ENCODE assay signal across 13 cellular contexts in the genomic region with DNA sequence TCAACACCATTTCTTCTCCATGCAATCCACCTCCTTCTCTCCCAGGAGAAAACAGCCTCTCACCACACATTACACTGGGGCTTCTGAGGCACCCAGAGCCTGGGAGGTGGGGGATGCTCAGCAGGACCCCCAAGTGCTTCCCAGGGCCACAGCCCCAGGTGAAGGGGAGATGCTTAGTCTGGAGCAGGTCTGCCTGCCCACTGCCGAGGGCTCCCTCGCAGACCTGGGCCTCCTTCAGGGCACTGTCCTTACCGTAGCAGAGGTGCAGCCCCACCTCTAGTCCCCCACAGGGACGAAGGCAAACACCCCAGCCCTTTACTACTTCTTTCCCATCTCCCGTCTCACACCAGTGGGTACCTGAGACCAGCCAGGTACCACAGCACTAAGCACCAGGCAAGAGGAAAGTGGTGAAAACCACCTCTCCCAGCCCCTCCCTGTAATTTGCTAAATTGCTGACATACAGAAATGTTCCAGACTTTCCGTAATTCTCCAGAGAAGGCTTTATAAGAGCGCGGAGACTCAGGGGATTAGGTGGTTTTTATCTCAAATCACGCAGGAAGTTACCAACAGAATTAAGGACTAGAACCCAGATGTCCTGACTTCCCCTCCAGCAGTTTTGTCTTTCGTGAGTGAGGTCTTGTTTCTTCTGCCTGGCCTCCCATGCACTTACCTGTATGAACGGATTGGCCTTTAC. TPM values are rescaled to one million over a fixed set of nuclear protein-coding genes. Genes with fewer than 3 reads are reported as not detected.
DNase-seq lines count a peak whose midpoint lies in the region; ATAC-seq and TF ChIP-seq lines count a peak whose summit lies in the region.
"Had no signal": no experiment of that assay in that cellular context is flagged by ENCODE, and none has a peak within 500 bp of the region (broad histone marks: within the 10 kb centered on the region; RNA-seq: fewer than 3 reads in every experiment).

No MANE protein-coding gene starts in this region.

- H3K27me3 Mint-ChIP-seq in GM23338 (ENCODE audit: insufficient read depth, low read depth, poor library complexity) (peaks cover 20% of the 10 kb centered on the region), T-helper 17 cell (peaks cover 10% of the 10 kb centered on the region), immature natural killer cell (ENCODE audit: low read depth in 3 of 3) (peaks cover 4 to 50% (median 26%) of the 10 kb centered on the region in 3 donors)
- H3K27me3 Mint-ChIP-seq: CD4-positive, alpha-beta T cell had no signal

- no peak overlapping the region for H3K27ac ChIP-seq in GM23338 (ENCODE audit: low read depth)
- H3K27ac ChIP-seq in thyroid gland = no peak overlapping the region

- no peak for ATAC-seq in GM23338
- no peak for ATAC-seq in T-helper 17 cell
- ATAC-seq in stimulated activated effector memory CD8-positive, alpha-beta T cell treated with anti-CD3 and anti-CD28 coated beads, Interleukin-12 subunit alpha, Interleukin-12 subunit beta, amount 100 ng/mL, for 72 hours = no peak

- no peaks in the 10 kb centered on the region for H3K9me2 ChIP-seq in GM23338 (ENCODE audit: insufficient read depth)

- H3K36me3 ChIP-seq in GM23338 (ENCODE audit: insufficient read depth) (no peaks in the 10 kb centered on the region), thyroid gland (no peaks in the 10 kb centered on the region)
- H3K36me3 ChIP-seq: pancreas had no signal

- no peak for TF ChIP-seq POLR2A in thyroid gland (IDR thresholded peaks at IDR 0.05)

- peaks cover 10% of the 10 kb centered on the region; the same call in 1 of the 2 replicates for H3F3A ChIP-seq in GM23338 (replicated peaks; ENCODE audit: low read depth)

- peaks cover 70% of the 10 kb centered on the region for H3K4me1 Mint-ChIP-seq in GM23338
- peaks cover 69% of the 10 kb centered on the region for H3K4me1 Mint-ChIP-seq in T-helper 17 cell
- peaks cover 65 to 67% of the 10 kb centered on the region in 2 donors for H3K4me1 Mint-ChIP-seq in immature natural killer cell
- peaks cover 77% of the 10 kb centered on the region for H3K4me1 Mint-ChIP-seq in stimulated activated effector memory CD8-positive, alpha-beta T cell treated with anti-CD3 and anti-CD28 coated beads, Interleukin-12 subunit alpha, Interleukin-12 subunit beta, amount 100 ng/mL, for 72 hours

- H3K27ac Mint-ChIP-seq in GM23338 = no peak overlapping the region
- peak overlapping the region; percentile 99 for H3K27ac Mint-ChIP-seq in T-helper 17 cell
- H3K27ac Mint-ChIP-seq in immature natural killer cell = peak overlapping the region in 2 of 6 donors; percentile 40 to 49
- H3K27ac Mint-ChIP-seq in stimulated activated effector memory CD8-positive, alpha-beta T cell treated with anti-CD3 and anti-CD28 coated beads, Interleukin-12 subunit alpha, Interleukin-12 subunit beta, amount 100 ng/mL, for 72 hours = peak overlapping the region; percentile 72
- H3K27ac Mint-ChIP-seq: CD4-positive, alpha-beta T cell had no signal

- DNase-seq in GM23338 (ENCODE audit: low spot score) (no peak), T-helper 17 cell (no peak), immature natural killer cell (no peak), thyroid gland (no peak), GM13976 (ENCODE audit: low spot score) (no peak), occipital lobe (lab: John Stamatoyannopoulos, UW) (no peak)
- DNase-seq in stimulated activated effector memory CD8-positive, alpha-beta T cell treated with anti-CD3 and anti-CD28 coated beads, Interleukin-12 subunit alpha, Interleukin-12 subunit beta, amount 100 ng/mL, for 72 hours (ENCODE audit: low spot score in 2 of 2) = no peak
- DNase-seq in activated T-cell treated with anti-CD3 and anti-CD28 coated beads, Interleukin-2, amount 50 U/mL, for 48 hours = no peak
- DNase-seq: activated gamma-delta T cell; CD4-positive, alpha-beta T cell; NCI-H2081 treated with DMSO at 0.1 percent for 48 hours had no signal

- H3K36me3 Mint-ChIP-seq in GM23338 (ENCODE audit: low read depth) = no peaks in the 10 kb centered on the region; the same call in 2 of the 3 replicates
- H3K36me3 Mint-ChIP-seq in T-helper 17 cell (ENCODE audit: low read depth) = no peaks in the 10 kb centered on the region
- H3K36me3 Mint-ChIP-seq in immature natural killer cell = no peaks in the 10 kb centered on the region
- no peaks in the 10 kb centered on the region for H3K36me3 Mint-ChIP-seq in stimulated activated effector memory CD8-positive, alpha-beta T cell treated with anti-CD3 and anti-CD28 coated beads, Interleukin-12 subunit alpha, Interleukin-12 subunit beta, amount 100 ng/mL, for 72 hours

- H3K9me3 Mint-ChIP-seq in GM23338 (no peaks in the 10 kb centered on the region), immature natural killer cell (no peaks in the 10 kb centered on the region)
- no peaks in the 10 kb centered on the region for H3K9me3 Mint-ChIP-seq in stimulated activated effector memory CD8-positive, alpha-beta T cell treated with anti-CD3 and anti-CD28 coated beads, Interleukin-12 subunit alpha, Interleukin-12 subunit beta, amount 100 ng/mL, for 72 hours
- H3K9me3 Mint-ChIP-seq: CD4-positive, alpha-beta T cell had no signal

- intact Hi-C loops in thyroid gland (cut with DNase I) = no loop called here

- H3K27me3 ChIP-seq in GM23338 (ENCODE audit: insufficient read depth) (no peaks in the 10 kb centered on the region), thyroid gland (no peaks in the 10 kb centered on the region)
- H3K27me3 ChIP-seq: body of pancreas, pancreas had no signal

- no peaks in the 10 kb centered on the region for H3K79me2 ChIP-seq in GM23338 (replicated peaks; ENCODE audit: insufficient read depth)

- no peak overlapping the region for H3K4me3 ChIP-seq in GM23338
- H3K4me3 ChIP-seq in thyroid gland (replicated peaks in 1 of 3) = no peak overlapping the region
- H3K4me3 ChIP-seq: body of pancreas, pancreas had no signal

- H3K4me3 Mint-ChIP-seq in GM23338 (no peak overlapping the region), T-helper 17 cell (peak overlapping the region; percentile 52), immature natural killer cell (peak overlapping the region in 3 of 5 donors; percentile 15 to 31 (median 21))
- peak overlapping the region; percentile 51 for H3K4me3 Mint-ChIP-seq in stimulated activated effector memory CD8-positive, alpha-beta T cell treated with anti-CD3 and anti-CD28 coated beads, Interleukin-12 subunit alpha, Interleukin-12 subunit beta, amount 100 ng/mL, for 72 hours
- H3K4me3 Mint-ChIP-seq: CD4-positive, alpha-beta T cell had no signal

- no peak overlapping the region for H2AFZ ChIP-seq in GM23338

- in situ Hi-C loops in GM13976 (cut with MboI; ENCODE audit: low sequenced_read_pairs, unreplicated experiment) = no loop called here

- H3K4me1 ChIP-seq in GM23338 (ENCODE audit: insufficient read depth) (peaks cover 34% of the 10 kb centered on the region), thyroid gland (peaks cover 28 to 41% of the 10 kb centered on the region in 2 donors)

- 91 to 92% methylated on average over 11 of the region's 11 CpGs for WGBS in thyroid gland, 2 donors

- H3K9me3 ChIP-seq in T-helper 17 cell (ENCODE audit: control insufficient read depth, low read length, poor library complexity, severe bottlenecking) = no peaks in the 10 kb centered on the region
- no peaks in the 10 kb centered on the region for H3K9me3 ChIP-seq in thyroid gland
- H3K9me3 ChIP-seq: body of pancreas, pancreas had no signal

- TF ChIP-seq CTCF in GM23338 (conservative IDR thresholded peaks at IDR 0.05; ENCODE audit: low read depth in 2 of 2) = no peak
- TF ChIP-seq CTCF in thyroid gland (IDR thresholded peaks at IDR 0.05) = no peak
- TF ChIP-seq CTCF in GM13976 (IDR thresholded peaks at IDR 0.05; ENCODE audit: borderline replicate concordance, control extremely low read depth, extremely low read depth, insufficient read depth, missing control alignments) = no peak

- peak overlapping the region; percentile 78; the same call in 1 of the 2 replicates for H3K4me2 ChIP-seq in GM23338

- H4K20me1 ChIP-seq in GM23338 (replicated peaks; ENCODE audit: insufficient read depth) = no peaks in the 10 kb centered on the region

TF ChIP-seq in GM23338, 12 proteins besides CTCF, POLR2A, EP300 and RAD21 (continues in another document):
- TF ChIP-seq, protein P1, sequence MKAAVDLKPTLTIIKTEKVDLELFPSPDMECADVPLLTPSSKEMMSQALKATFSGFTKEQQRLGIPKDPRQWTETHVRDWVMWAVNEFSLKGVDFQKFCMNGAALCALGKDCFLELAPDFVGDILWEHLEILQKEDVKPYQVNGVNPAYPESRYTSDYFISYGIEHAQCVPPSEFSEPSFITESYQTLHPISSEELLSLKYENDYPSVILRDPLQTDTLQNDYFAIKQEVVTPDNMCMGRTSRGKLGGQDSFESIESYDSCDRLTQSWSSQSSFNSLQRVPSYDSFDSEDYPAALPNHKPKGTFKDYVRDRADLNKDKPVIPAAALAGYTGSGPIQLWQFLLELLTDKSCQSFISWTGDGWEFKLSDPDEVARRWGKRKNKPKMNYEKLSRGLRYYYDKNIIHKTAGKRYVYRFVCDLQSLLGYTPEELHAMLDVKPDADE (IDR thresholded peaks at IDR 0.05) = no peak

RNA-seq across cellular contexts. Expression of a gene that starts 59.0 kb away (rescaled TPM):
- total RNA-seq in GM23338 (2014; rRNA removed; shearing (Covaris generic)) = 83.1 and 83.9 TPM in 2 replicates
- 23.0 and 30.8 TPM in 2 replicates for polyA plus RNA-seq in GM23338 (2016; fragmentation: Nextera tagmentation; extraction: Ambion mirVana)
- total RNA-seq in T-helper 17 cell = 10 to 100 TPM; 61.4 to 65.5 TPM
- 100 to 1,000 TPM in 1 of 3 donors, 10 to 100 TPM in 2; 36.8 to 216 (median 71.4) TPM for polyA plus RNA-seq in immature natural killer cell
- 10 to 100 TPM; 41.0 to 83.0 (median 54.6) TPM for total RNA-seq in thyroid gland
- total RNA-seq in occipital lobe = 6.2 TPM
